ENCODE assay signal across 8 cellular contexts in the genomic region with DNA sequence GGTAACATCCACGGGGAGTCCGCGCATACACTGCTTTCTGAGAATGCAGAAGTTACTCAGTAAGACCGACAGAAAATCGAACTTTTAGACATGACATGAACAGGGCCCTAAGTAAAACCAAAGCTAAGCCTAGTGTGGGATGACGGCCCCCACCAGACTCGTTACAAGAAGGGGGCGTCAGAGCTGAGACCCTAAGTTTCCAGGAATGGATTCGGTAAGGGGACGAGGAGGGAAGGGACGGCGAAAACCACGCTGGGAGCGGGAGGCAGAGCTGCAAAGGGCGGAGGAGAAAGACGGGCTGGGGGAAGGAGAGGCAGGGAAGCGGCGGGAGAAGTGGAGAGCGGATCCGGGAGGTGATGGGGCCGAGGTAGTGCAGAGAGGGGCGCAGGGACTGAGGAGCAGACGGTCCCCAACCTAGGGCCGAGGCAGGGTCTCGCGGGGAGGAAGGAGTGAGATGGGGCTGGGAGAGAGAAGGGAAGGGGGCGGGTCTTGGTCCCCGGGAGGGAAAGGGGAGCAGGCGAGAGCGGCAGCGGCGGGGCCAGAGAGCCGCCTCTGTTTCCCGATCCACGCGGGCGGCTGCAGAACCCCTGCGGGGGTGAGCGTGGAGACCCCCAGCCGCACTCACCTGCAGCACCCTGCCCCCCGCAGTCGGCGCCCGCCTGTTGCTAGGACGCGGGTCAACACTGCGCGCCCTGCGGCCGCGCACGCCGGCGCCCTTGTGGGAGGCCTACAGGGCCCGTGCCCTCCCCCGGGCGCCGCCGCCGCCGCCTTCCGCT. TPM values are rescaled to one million over a fixed set of nuclear protein-coding genes. Genes with fewer than 3 reads are reported as not detected.
DNase-seq lines count a peak whose midpoint lies in the region; ATAC-seq and TF ChIP-seq lines count a peak whose summit lies in the region.

No MANE protein-coding gene starts in this region.

- H3K27me3 ChIP-seq in CD8-positive, alpha-beta memory T cell (ENCODE audit: insufficient read depth, low read length, poor library complexity, severe bottlenecking): peaks cover 14% of the 10 kb centered on the region

- H3K9me3 ChIP-seq in CD8-positive, alpha-beta memory T cell (ENCODE audit: low read length): no peaks in the 10 kb centered on the region

- no peaks in the 10 kb centered on the region for H3K4me1 ChIP-seq in CD8-positive, alpha-beta memory T cell (ENCODE audit: insufficient read depth, low read length)

- peaks cover 55 to 62% of the 10 kb centered on the region in 2 donors for H3K27me3 Mint-ChIP-seq in CD8-positive, alpha-beta memory T cell
- peaks cover 48% of the 10 kb centered on the region for H3K27me3 Mint-ChIP-seq in activated T-helper 1 cell treated with anti-CD3 and anti-CD28 coated beads, Interleukin-12 subunit alpha, Interleukin-12 subunit beta, Interleukin-2, Interleukin-4 antibody, amounts not matched to agents 30 ng/mL and 10 ng/mL and 1 ng/mL, durations not matched to agents 14 hours and 24 hours and 36 hours (ENCODE audit: insufficient read depth)

- no peaks in the 10 kb centered on the region for H3K36me3 ChIP-seq in CD8-positive, alpha-beta memory T cell (ENCODE audit: insufficient read depth, low read length)

- peaks cover 0 to 2% (median 0%) of the 10 kb centered on the region in 5 donors for H3K9me3 Mint-ChIP-seq in CD8-positive, alpha-beta memory T cell
- no peaks in the 10 kb centered on the region for H3K9me3 Mint-ChIP-seq in activated T-helper 1 cell treated with anti-CD3 and anti-CD28 coated beads, Interleukin-12 subunit alpha, Interleukin-12 subunit beta, Interleukin-2, Interleukin-4 antibody, amounts not matched to agents 30 ng/mL and 10 ng/mL and 1 ng/mL, durations not matched to agents 14 hours and 24 hours and 36 hours

- peak overlapping the region; percentile 60 to 95 (median 85) for H3K4me3 Mint-ChIP-seq in CD8-positive, alpha-beta memory T cell
- H3K4me3 Mint-ChIP-seq in activated T-helper 1 cell treated with anti-CD3 and anti-CD28 coated beads, Interleukin-12 subunit alpha, Interleukin-12 subunit beta, Interleukin-2, Interleukin-4 antibody, amounts not matched to agents 30 ng/mL and 10 ng/mL and 1 ng/mL, durations not matched to agents 14 hours and 24 hours and 36 hours: peak overlapping the region; percentile 74

- peak; percentile 96 for ATAC-seq in Right ventricle myocardium superior (ENCODE audit: poor library complexity)
- ATAC-seq in omental fat pad (ENCODE audit: low FRiP score): peak; percentile 88

- H3K4me3 ChIP-seq in CD8-positive, alpha-beta memory T cell (ENCODE audit: low read length): peak overlapping the region; percentile 39

- CTCF ChIA-PET in CD8-positive, alpha-beta memory T cell (lab: Charles Lee): no interaction called here

- H3K4me1 Mint-ChIP-seq in CD8-positive, alpha-beta memory T cell: peaks cover 13 to 19% (median 14%) of the 10 kb centered on the region in 3 donors
- H3K4me1 Mint-ChIP-seq in activated T-helper 1 cell treated with anti-CD3 and anti-CD28 coated beads, Interleukin-12 subunit alpha, Interleukin-12 subunit beta, Interleukin-2, Interleukin-4 antibody, amounts not matched to agents 30 ng/mL and 10 ng/mL and 1 ng/mL, durations not matched to agents 14 hours and 24 hours and 36 hours (ENCODE audit: low read depth): peaks cover 14% of the 10 kb centered on the region

- no peak for TF ChIP-seq CTCF in omental fat pad (IDR thresholded peaks at IDR 0.05)

- POLR2A ChIA-PET in CD8-positive, alpha-beta memory T cell (lab: Charles Lee): no interaction called here

- DNase-seq in CD8-positive, alpha-beta memory T cell: peak in 3 of 5 donors; percentile 1 to 48 (median 19)
- no peak for DNase-seq in activated T-helper 1 cell treated with anti-CD3 and anti-CD28 coated beads, Interleukin-12 subunit alpha, Interleukin-12 subunit beta, Interleukin-2, Interleukin-4 antibody, amounts not matched to agents 30 ng/mL and 10 ng/mL and 1 ng/mL, durations not matched to agents 14 hours and 24 hours and 36 hours (ENCODE audit: low spot score)
- DNase-seq in Right ventricle myocardium superior: peak; percentile 51
- DNase-seq in omental fat pad (ENCODE audit: low spot score): no peak
- no peak for DNase-seq in HuH-7 (ENCODE audit: low spot score)
- DNase-seq in GOT3 (lab: John Stamatoyannopoulos, UW): no peak
- DNase-seq in T-helper 9 cell: no peak

- no peaks in the 10 kb centered on the region for H3K36me3 Mint-ChIP-seq in CD8-positive, alpha-beta memory T cell
- no peaks in the 10 kb centered on the region for H3K36me3 Mint-ChIP-seq in activated T-helper 1 cell treated with anti-CD3 and anti-CD28 coated beads, Interleukin-12 subunit alpha, Interleukin-12 subunit beta, Interleukin-2, Interleukin-4 antibody, amounts not matched to agents 30 ng/mL and 10 ng/mL and 1 ng/mL, durations not matched to agents 14 hours and 24 hours and 36 hours (ENCODE audit: low read depth)

- no peak; the same call in 1 of the 2 replicates for TF ChIP-seq EP300 in Ishikawa (IDR thresholded peaks at IDR 0.05; ENCODE audit: borderline replicate concordance)

- TF ChIP-seq RAD21 in Ishikawa (IDR thresholded peaks at IDR 0.05; ENCODE audit: low read depth): no peak

- intact Hi-C loops in activated T-helper 1 cell treated with anti-CD3 and anti-CD28 coated beads, Interleukin-12 subunit alpha, Interleukin-12 subunit beta, Interleukin-2, Interleukin-4 antibody, amounts not matched to agents 30 ng/mL and 10 ng/mL and 1 ng/mL, durations not matched to agents 14 hours and 24 hours and 36 hours (cut with micrococcal nuclease): loop anchor here (5.0 kb wide), 2 partner anchors 179 to 251 kb away; partner anchors contain the start of gene MKX
- intact Hi-C loops in Right ventricle myocardium superior (cut with DNase I): no loop called here

- H3K27ac ChIP-seq in CD8-positive, alpha-beta memory T cell (ENCODE audit: low read depth, low read length): no peak overlapping the region

- H3K27ac Mint-ChIP-seq in CD8-positive, alpha-beta memory T cell: peak overlapping the region in 2 of 8 donors; percentile 35 to 76
- no peak overlapping the region for H3K27ac Mint-ChIP-seq in activated T-helper 1 cell treated with anti-CD3 and anti-CD28 coated beads, Interleukin-12 subunit alpha, Interleukin-12 subunit beta, Interleukin-2, Interleukin-4 antibody, amounts not matched to agents 30 ng/mL and 10 ng/mL and 1 ng/mL, durations not matched to agents 14 hours and 24 hours and 36 hours

TF ChIP-seq in Ishikawa, 13 proteins besides CTCF, POLR2A, EP300 and RAD21:
- TF ChIP-seq YY1 (IDR thresholded peaks at IDR 0.05; ENCODE audit: low read depth) (no peak), USF1 (IDR thresholded peaks at IDR 0.05) (no peak), CREB1 (IDR thresholded peaks at IDR 0.05; ENCODE audit: low read depth) (no peak), TEAD4 (IDR thresholded peaks at IDR 0.05) (no peak), CEBPB (IDR thresholded peaks at IDR 0.05) (no peak), MAX (IDR thresholded peaks at IDR 0.05) (peak; percentile 49; the same call in 1 of the 2 replicates), EGR1 (IDR thresholded peaks at IDR 0.05) (0 out of 2 replicates have a peak, but pooled peaks have one; percentile 13), FOXM1 (IDR thresholded peaks at IDR 0.05; ENCODE audit: borderline replicate concordance, low read depth) (no peak), TCF12 (IDR thresholded peaks at IDR 0.05; ENCODE audit: low read depth) (no peak), ZBTB7A (IDR thresholded peaks at IDR 0.05; ENCODE audit: low read depth) (peak; percentile 48; the same call in 1 of the 2 replicates), TAF1 (IDR thresholded peaks at IDR 0.05; ENCODE audit: low read depth) (no peak)
- TF ChIP-seq, protein P1, sequence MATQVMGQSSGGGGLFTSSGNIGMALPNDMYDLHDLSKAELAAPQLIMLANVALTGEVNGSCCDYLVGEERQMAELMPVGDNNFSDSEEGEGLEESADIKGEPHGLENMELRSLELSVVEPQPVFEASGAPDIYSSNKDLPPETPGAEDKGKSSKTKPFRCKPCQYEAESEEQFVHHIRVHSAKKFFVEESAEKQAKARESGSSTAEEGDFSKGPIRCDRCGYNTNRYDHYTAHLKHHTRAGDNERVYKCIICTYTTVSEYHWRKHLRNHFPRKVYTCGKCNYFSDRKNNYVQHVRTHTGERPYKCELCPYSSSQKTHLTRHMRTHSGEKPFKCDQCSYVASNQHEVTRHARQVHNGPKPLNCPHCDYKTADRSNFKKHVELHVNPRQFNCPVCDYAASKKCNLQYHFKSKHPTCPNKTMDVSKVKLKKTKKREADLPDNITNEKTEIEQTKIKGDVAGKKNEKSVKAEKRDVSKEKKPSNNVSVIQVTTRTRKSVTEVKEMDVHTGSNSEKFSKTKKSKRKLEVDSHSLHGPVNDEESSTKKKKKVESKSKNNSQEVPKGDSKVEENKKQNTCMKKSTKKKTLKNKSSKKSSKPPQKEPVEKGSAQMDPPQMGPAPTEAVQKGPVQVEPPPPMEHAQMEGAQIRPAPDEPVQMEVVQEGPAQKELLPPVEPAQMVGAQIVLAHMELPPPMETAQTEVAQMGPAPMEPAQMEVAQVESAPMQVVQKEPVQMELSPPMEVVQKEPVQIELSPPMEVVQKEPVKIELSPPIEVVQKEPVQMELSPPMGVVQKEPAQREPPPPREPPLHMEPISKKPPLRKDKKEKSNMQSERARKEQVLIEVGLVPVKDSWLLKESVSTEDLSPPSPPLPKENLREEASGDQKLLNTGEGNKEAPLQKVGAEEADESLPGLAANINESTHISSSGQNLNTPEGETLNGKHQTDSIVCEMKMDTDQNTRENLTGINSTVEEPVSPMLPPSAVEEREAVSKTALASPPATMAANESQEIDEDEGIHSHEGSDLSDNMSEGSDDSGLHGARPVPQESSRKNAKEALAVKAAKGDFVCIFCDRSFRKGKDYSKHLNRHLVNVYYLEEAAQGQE (IDR thresholded peaks at IDR 0.05; ENCODE audit: low read depth): no peak

RNA-seq across cellular contexts. Expression of gene ODAD2, which starts 0.5 kb away (rescaled TPM):
- under 1 TPM in 1 of 2 experiments, not detected in 1; 0.20 TPM for total RNA-seq in CD8-positive, alpha-beta memory T cell
- not detected for polyA plus RNA-seq in CD8-positive, alpha-beta memory T cell
- not detected in 2 replicates for total RNA-seq in activated T-helper 1 cell treated with anti-CD3 and anti-CD28 coated beads, Interleukin-12 subunit alpha, Interleukin-12 subunit beta, Interleukin-2, Interleukin-4 antibody, amounts not matched to agents 30 ng/mL and 10 ng/mL and 1 ng/mL, durations not matched to agents 14 hours and 24 hours and 36 hours
- total RNA-seq in Right ventricle myocardium superior: not detected
- total RNA-seq in omental fat pad: 1 to 10 TPM in 1 of 4 donors, under 1 TPM in 1, not detected in 2; 0.31 to 3.2 TPM

Comparison
In these comparisons a context has a peak if more than half of its experiments do, and no peak if none do; other contexts are left out.
1. DNase-seq: peak in CD8-positive, alpha-beta memory T cell (3 of 5) and Right ventricle myocardium superior (single experiment); none in activated T-helper 1 cell treated with anti-CD3 and anti-CD28 coated beads, Interleukin-12 subunit alpha, Interleukin-12 subunit beta, Interleukin-2, Interleukin-4 antibody, amounts not matched to agents 30 ng/mL and 10 ng/mL and 1 ng/mL, durations not matched to agents 14 hours and 24 hours and 36 hours (single experiment), omental fat pad (single experiment), HuH-7 (single experiment), GOT3 (single experiment) and T-helper 9 cell (single experiment).